10 cellular contexts compared by ENCODE assay signal in genomic region chr15:48333553-48333952, GRCh38. TPM values are rescaled to one million over a fixed set of nuclear protein-coding genes. Genes with fewer than 3 reads are reported as not detected.
DNase-seq lines count a peak whose midpoint lies in the region; ATAC-seq and TF ChIP-seq lines count a peak whose summit lies in the region.
"Had no signal": no experiment of that assay in that cellular context is flagged by ENCODE, and none has a peak within 500 bp of the region (broad histone marks: within the 10 kb centered on the region; RNA-seq: fewer than 3 reads in every experiment).

No MANE protein-coding gene starts in this region.

- H3K27me3 Mint-ChIP-seq in activated CD8-positive, alpha-beta memory T cell treated with anti-CD3 and anti-CD28 coated beads, Interleukin-2, amount 10 ng/mL, durations not matched to agents 7 days and 5 days = no peaks in the 10 kb centered on the region
- no peaks in the 10 kb centered on the region for H3K27me3 Mint-ChIP-seq in activated naive CD8-positive, alpha-beta T cell treated with anti-CD3 and anti-CD28 coated beads for 36 hours
- H3K27me3 Mint-ChIP-seq in progenitor cell of endocrine pancreas = no peaks in the 10 kb centered on the region

- peaks cover 62% of the 10 kb centered on the region for H3K4me1 Mint-ChIP-seq in activated CD8-positive, alpha-beta memory T cell treated with anti-CD3 and anti-CD28 coated beads, Interleukin-2, amount 10 ng/mL, durations not matched to agents 7 days and 5 days
- peaks cover 35% of the 10 kb centered on the region for H3K4me1 Mint-ChIP-seq in activated naive CD8-positive, alpha-beta T cell treated with anti-CD3 and anti-CD28 coated beads for 36 hours
- peaks cover 19% of the 10 kb centered on the region for H3K4me1 Mint-ChIP-seq in progenitor cell of endocrine pancreas (ENCODE audit: low read depth)

- H3K4me3 Mint-ChIP-seq in activated CD8-positive, alpha-beta memory T cell treated with anti-CD3 and anti-CD28 coated beads, Interleukin-2, amount 10 ng/mL, durations not matched to agents 7 days and 5 days = peak overlapping the region; percentile 94
- peak overlapping the region; percentile 99 for H3K4me3 Mint-ChIP-seq in activated naive CD8-positive, alpha-beta T cell treated with anti-CD3 and anti-CD28 coated beads for 36 hours
- peak overlapping the region; percentile 45 for H3K4me3 Mint-ChIP-seq in progenitor cell of endocrine pancreas (ENCODE audit: low read depth)

- ATAC-seq in activated CD8-positive, alpha-beta memory T cell treated with anti-CD3 and anti-CD28 coated beads, Interleukin-2, amount 10 ng/mL, durations not matched to agents 7 days and 5 days = no peak
- ATAC-seq: left colon had no signal

- H3K9me3 Mint-ChIP-seq in activated CD8-positive, alpha-beta memory T cell treated with anti-CD3 and anti-CD28 coated beads, Interleukin-2, amount 10 ng/mL, durations not matched to agents 7 days and 5 days (ENCODE audit: low read depth) = no peaks in the 10 kb centered on the region
- H3K9me3 Mint-ChIP-seq in activated naive CD8-positive, alpha-beta T cell treated with anti-CD3 and anti-CD28 coated beads for 36 hours = no peaks in the 10 kb centered on the region
- no peaks in the 10 kb centered on the region for H3K9me3 Mint-ChIP-seq in progenitor cell of endocrine pancreas (ENCODE audit: low read depth)

- TF ChIP-seq POLR2A in stomach (IDR thresholded peaks at IDR 0.05) = no peak

- H3K36me3 ChIP-seq in KOPT-K1 (ENCODE audit: insufficient read depth, low read length) (peaks cover 55% of the 10 kb centered on the region), stomach (peaks cover 3 to 49% (median 45%) of the 10 kb centered on the region in 4 donors)

- CTCF ChIA-PET in activated CD8-positive, alpha-beta memory T cell treated with anti-CD3 and anti-CD28 coated beads, Interleukin-2, amount 10 ng/mL, durations not matched to agents 7 days and 5 days (lab: Charles Lee) = interaction anchor here (1.3 to 1.7 kb wide), 2 partner anchors 19 to 25 kb away, joined by 5 to 6 read pairs; no protein-coding TSS in a partner anchor
- CTCF ChIA-PET in HEK293T (lab: Yijun Ruan, JAX) = interaction anchor here (0.6 kb wide), 1 partner anchor 1137 kb away, joined by 3 read pairs; no protein-coding TSS in a partner anchor

- no peak for DNase-seq in activated CD8-positive, alpha-beta memory T cell treated with anti-CD3 and anti-CD28 coated beads, Interleukin-2, amount 10 ng/mL, durations not matched to agents 7 days and 5 days
- no peak for DNase-seq in activated CD8-positive, alpha-beta memory T cell treated with anti-CD3 and anti-CD28 coated beads for 24 hours
- DNase-seq in activated naive CD8-positive, alpha-beta T cell treated with anti-CD3 and anti-CD28 coated beads for 36 hours = no peak
- no peak for DNase-seq in progenitor cell of endocrine pancreas (ENCODE audit: low spot score, unreplicated experiment)
- DNase-seq in NK-92 (lab: John Stamatoyannopoulos, UW; ENCODE audit: unreplicated experiment) = no peak
- DNase-seq in stomach = no peak
- no peak for DNase-seq in HEK293T (ENCODE audit: extremely low spot score)
- DNase-seq: anterior cingulate cortex, left colon had no signal

- H3K27me3 ChIP-seq in stomach = no peaks in the 10 kb centered on the region

- POLR2A ChIA-PET in HEK293T (lab: Yijun Ruan, JAX) = interaction anchor here (0.8 kb wide), 1 partner anchor 547 kb away, joined by 3 read pairs; no protein-coding TSS in a partner anchor

- H3K4me3 ChIP-seq in stomach = no peak overlapping the region

- TF ChIP-seq EP300 in stomach (IDR thresholded peaks at IDR 0.05) = no peak

- H3K4me1 ChIP-seq in stomach = peaks cover 9 to 33% (median 18%) of the 10 kb centered on the region in 4 donors

- peak overlapping the region; percentile 96 for H3K27ac Mint-ChIP-seq in activated CD8-positive, alpha-beta memory T cell treated with anti-CD3 and anti-CD28 coated beads, Interleukin-2, amount 10 ng/mL, durations not matched to agents 7 days and 5 days
- peak overlapping the region; percentile 98 for H3K27ac Mint-ChIP-seq in activated naive CD8-positive, alpha-beta T cell treated with anti-CD3 and anti-CD28 coated beads for 36 hours
- no peak overlapping the region for H3K27ac Mint-ChIP-seq in progenitor cell of endocrine pancreas

- peaks cover 45% of the 10 kb centered on the region for H3K36me3 Mint-ChIP-seq in activated CD8-positive, alpha-beta memory T cell treated with anti-CD3 and anti-CD28 coated beads, Interleukin-2, amount 10 ng/mL, durations not matched to agents 7 days and 5 days
- peaks cover 55% of the 10 kb centered on the region for H3K36me3 Mint-ChIP-seq in activated naive CD8-positive, alpha-beta T cell treated with anti-CD3 and anti-CD28 coated beads for 36 hours
- H3K36me3 Mint-ChIP-seq in progenitor cell of endocrine pancreas (ENCODE audit: insufficient read depth) = peaks cover 6% of the 10 kb centered on the region

- TF ChIP-seq CTCF in progenitor cell of endocrine pancreas (IDR thresholded peaks at IDR 0.05; ENCODE audit: unreplicated experiment) (no peak), stomach (IDR thresholded peaks at IDR 0.05) (no peak)

- H3K9me3 ChIP-seq in KOPT-K1 (ENCODE audit: insufficient read depth, low read length, poor library complexity, severe bottlenecking) (no peaks in the 10 kb centered on the region), stomach (no peaks in the 10 kb centered on the region)

- H3K27ac ChIP-seq in KOPT-K1 (ENCODE audit: low read depth, low read length, poor library complexity, severe bottlenecking) (peak overlapping the region; percentile 100), stomach (no peak overlapping the region)

- 17 to 34% (median 28%) methylated on average over 4 of the region's 4 CpGs for WGBS in stomach, 5 donors

- intact Hi-C loops in stomach (cut with DNase I; ENCODE audit: low total_unique reads) = no loop called here

TF ChIP-seq in HEK293T, 16 proteins besides CTCF, POLR2A, EP300 and RAD21:
- TF ChIP-seq NFRKB (IDR thresholded peaks at IDR 0.05) (no peak), CTBP1 (IDR thresholded peaks at IDR 0.05; ENCODE audit: borderline replicate concordance) (no peak), PKNOX1 (IDR thresholded peaks at IDR 0.05) (no peak), L3MBTL2 (conservative IDR thresholded peaks at IDR 0.05) (no peak), ARNT (IDR thresholded peaks at IDR 0.05) (no peak), ELF4 (IDR thresholded peaks at IDR 0.05) (no peak), FOXM1 (IDR thresholded peaks at IDR 0.05; ENCODE audit: borderline replicate concordance) (no peak), LEF1 (IDR thresholded peaks at IDR 0.05; ENCODE audit: borderline replicate concordance) (no peak), FOXA1 (IDR thresholded peaks at IDR 0.05) (no peak), ZNF384 (IDR thresholded peaks at IDR 0.05) (no peak), HDGF (IDR thresholded peaks at IDR 0.05; ENCODE audit: borderline replicate concordance) (no peak), FOXK2 (IDR thresholded peaks at IDR 0.05) (no peak), TARDBP (IDR thresholded peaks at IDR 0.05) (no peak), BHLHE40 (IDR thresholded peaks at IDR 0.05; ENCODE audit: borderline replicate concordance) (no peak), SUZ12 (IDR thresholded peaks at IDR 0.05) (no peak)

RNA-seq across cellular contexts. Expression of gene DUT, which starts 2.3 kb away (rescaled TPM):
- 100 to 1,000 TPM; 348 to 349 TPM for total RNA-seq in activated CD8-positive, alpha-beta memory T cell treated with anti-CD3 and anti-CD28 coated beads, Interleukin-2, amount 10 ng/mL, durations not matched to agents 7 days and 5 days
- total RNA-seq in activated naive CD8-positive, alpha-beta T cell treated with anti-CD3 and anti-CD28 coated beads for 36 hours = 100 to 1,000 TPM; 564 to 574 TPM
- total RNA-seq in progenitor cell of endocrine pancreas (72.8 and 77.1 TPM in 2 replicates), stomach (100 to 1,000 TPM in 2 of 5 donors, 10 to 100 TPM in 2, 1 to 10 TPM in 1; 7.6 to 207 (median 27.5) TPM)
- 10 to 100 TPM; 62.8 to 90.1 (median 76.4) TPM for polyA plus RNA-seq in stomach

Comparison
In these comparisons a context has a peak if more than half of its experiments do, and no peak if none do; other contexts are left out.
1. H3K4me3 Mint-ChIP-seq: peak in every context shown above with its lines; median percentile 99 in activated naive CD8-positive, alpha-beta T cell treated with anti-CD3 and anti-CD28 coated beads for 36 hours; 94 in activated CD8-positive, alpha-beta memory T cell treated with anti-CD3 and anti-CD28 coated beads, Interleukin-2, amount 10 ng/mL, durations not matched to agents 7 days and 5 days; 45 in progenitor cell of endocrine pancreas.